Comparison of ENCODE assay signal across 14 cellular contexts in the genomic region with DNA sequence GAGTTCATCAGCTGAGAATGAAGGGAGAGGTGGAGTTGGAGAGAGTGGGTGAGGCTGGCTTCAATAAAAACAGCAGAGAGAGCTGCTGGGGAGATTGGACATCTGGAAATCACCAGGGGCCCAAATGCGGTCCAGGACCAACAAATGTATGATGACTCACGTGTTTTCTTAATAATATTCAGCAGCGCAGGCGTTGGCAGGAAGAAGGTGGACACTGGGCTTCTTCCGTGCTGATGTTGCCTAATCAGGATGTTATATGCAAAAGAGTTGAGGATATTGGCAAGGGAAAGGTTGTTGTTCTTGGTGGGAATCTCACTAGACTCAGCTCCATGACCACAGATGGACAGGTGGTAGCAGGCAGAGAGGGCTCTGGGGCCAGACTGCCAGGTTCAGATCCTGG. TPM values are rescaled to one million over a fixed set of nuclear protein-coding genes. Genes with fewer than 3 reads are reported as not detected.
A peak's percentile ranks its signal among the peaks of the same experiment; 100 is the strongest.
DNase-seq lines count a peak whose midpoint lies in the region; ATAC-seq and TF ChIP-seq lines count a peak whose summit lies in the region.
"Had no signal": no experiment of that assay in that cellular context is flagged by ENCODE, and none has a peak within 500 bp of the region (broad histone marks: within the 10 kb centered on the region; RNA-seq: fewer than 3 reads in every experiment).

No MANE protein-coding gene starts in this region.

- in situ Hi-C loops in transverse colon (cut with MboI; ENCODE audit: low pct_ligation_motif_present in 1 of 4, low pct_unique_long_range_greater_than_20kb in 1 of 4, low sequenced_read_pairs in 3 of 4): loop anchor here in 2 of 4 donors (25.0 kb wide), 2 partner anchors 887 to 937 kb away; no protein-coding TSS in a partner anchor

- H3K4me1 ChIP-seq in aorta (ENCODE audit: control insufficient read depth in 1 of 2, insufficient read depth in 2 of 2, low read length in 2 of 2) (no peaks in the 10 kb centered on the region), transverse colon (peaks cover 0 to 45% (median 13%) of the 10 kb centered on the region in 4 donors)

- no peak for TF ChIP-seq EP300 in transverse colon (IDR thresholded peaks at IDR 0.05; ENCODE audit: low read depth)

- intact Hi-C loops in Right ventricle myocardium inferior (cut with DNase I) (no loop called here), cardiac septum (cut with DNase I) (no loop called here), left cardiac atrium (cut with DNase I) (no loop called here), aorta (cut with DNase I) (no loop called here), transverse colon (cut with DNase I; ENCODE audit: low total_unique reads) (no loop called here)

- H3K36me3 ChIP-seq in aorta (ENCODE audit: control insufficient read depth in 1 of 2, insufficient read depth in 2 of 2, low read length in 1 of 2): no peaks in the 10 kb centered on the region
- no peaks in the 10 kb centered on the region for H3K36me3 ChIP-seq in transverse colon

- no peak for TF ChIP-seq CTCF in transverse colon (IDR thresholded peaks at IDR 0.05)

- ATAC-seq in Right ventricle myocardium inferior (peak; percentile 20), left cardiac atrium (peak in 1 of 2 donors; percentile 76), aorta (ENCODE audit: low FRiP score) (peak; percentile 79)
- ATAC-seq: activated CD4-positive, CD25-positive, alpha-beta regulatory T cell treated with anti-CD3 and anti-CD28 coated beads, Interleukin-2, amount 50 U/mL, for 24 hours had no signal

- H3K27me3 ChIP-seq in aorta (ENCODE audit: control insufficient read depth in 1 of 2, insufficient read depth in 2 of 2, low read length in 1 of 2) (no peaks in the 10 kb centered on the region), transverse colon (no peaks in the 10 kb centered on the region)

- DNase-seq in Right ventricle myocardium inferior (ENCODE audit: missing footprints): no peak
- no peak for DNase-seq in cardiac septum (ENCODE audit: low spot score)
- DNase-seq in brain pericyte (ENCODE audit: low read depth, low spot score): peak; percentile 96
- peak; percentile 62 for DNase-seq in left cardiac atrium
- peak; percentile 75 for DNase-seq in aorta
- no peak for DNase-seq in transverse colon
- DNase-seq in activated gamma-delta T cell treated with Interleukin-2 at 50 U/mL for 16 hours: no peak
- DNase-seq in NCI-H510A treated with DMSO at 0.1 percent for 48 hours (lab: John Stamatoyannopoulos, UW): no peak
- DNase-seq: head of caudate nucleus, NCI-H1048, NCI-H748 treated with DMSO at 0.1 percent for 48 hours had no signal

- H3K9me3 ChIP-seq in aorta (ENCODE audit: control insufficient read depth, low read length): no peaks in the 10 kb centered on the region
- no peaks in the 10 kb centered on the region for H3K9me3 ChIP-seq in transverse colon

- WGBS in aorta, 2 donors: 0 to 4% methylated on average over 5 of the region's 5 CpGs
- 61 to 80% methylated on average over 5 of the region's 5 CpGs for WGBS in transverse colon (ENCODE audit: low coverage in 1 of 2), 2 donors

- TF ChIP-seq POLR2A in transverse colon (IDR thresholded peaks at IDR 0.05): no peak

- no peak overlapping the region for H3K4me3 ChIP-seq in aorta (ENCODE audit: low read length in 2 of 2)
- no peak overlapping the region for H3K4me3 ChIP-seq in transverse colon
- H3K4me3 ChIP-seq: lung had no signal

- H3K27ac ChIP-seq in aorta (ENCODE audit: low read depth in 1 of 2, low read length in 2 of 2) (no peak overlapping the region), transverse colon (no peak overlapping the region)
- H3K27ac ChIP-seq: 22Rv1 had no signal

RNA-seq across cellular contexts. Expression of gene PLA2R1, which starts 12.8 kb away (rescaled TPM):
- total RNA-seq in Right ventricle myocardium inferior: 3.4 TPM
- total RNA-seq in cardiac septum: 3.0 TPM
- 1 to 10 TPM; 3.2 to 4.2 TPM for total RNA-seq in left cardiac atrium
- 10 to 100 TPM; 28.8 to 34.9 TPM for total RNA-seq in aorta
- 10 to 100 TPM in 1 of 2 donors, 1 to 10 TPM in 1; 7.9 to 31.3 TPM for polyA plus RNA-seq in aorta
- 10 to 100 TPM in 3 of 4 donors, 1 to 10 TPM in 1; 1.4 to 18.2 (median 14.6) TPM for total RNA-seq in transverse colon

Comparison
In these comparisons a context has a peak if more than half of its experiments do, and no peak if none do; other contexts are left out.
1. DNase-seq: peak in brain pericyte (single experiment), left cardiac atrium (single experiment) and aorta (2 of 2); none in Right ventricle myocardium inferior (single experiment), cardiac septum (single experiment), transverse colon (single experiment), activated gamma-delta T cell treated with Interleukin-2 at 50 U/mL for 16 hours (single experiment) and NCI-H510A treated with DMSO at 0.1 percent for 48 hours (single experiment).